In genomic region chr14:69716483-69717187, GRCh38 we compare ENCODE assay signal across 8 cellular contexts. TPM values are rescaled to one million over a fixed set of nuclear protein-coding genes. Genes with fewer than 3 reads are reported as not detected.
DNase-seq lines count a peak whose midpoint lies in the region; ATAC-seq and TF ChIP-seq lines count a peak whose summit lies in the region.

No MANE protein-coding gene starts in this region.

- H3K36me3 Mint-ChIP-seq in activated CD8-positive, alpha-beta memory T cell treated with anti-CD3 and anti-CD28 coated beads, Interleukin-2, amount 10 ng/mL, durations not matched to agents 7 days and 5 days = peaks cover 30% of the 10 kb centered on the region
- H3K36me3 Mint-ChIP-seq in activated T-cell treated with anti-CD3 and anti-CD28 coated beads, Interleukin-2, amount 50 U/mL, for 4 hours (ENCODE audit: insufficient read depth) = peaks cover 16% of the 10 kb centered on the region
- peaks cover 40% of the 10 kb centered on the region for H3K36me3 Mint-ChIP-seq in stimulated activated memory B cell treated with anti-CD40 and anti-IgM and Interleukin-4, amounts not matched to agents 10 μg/mL and 1 μg/mL and 100 μg/mL, for 72 hours

- peak overlapping the region; percentile 45 for H3K4me3 Mint-ChIP-seq in activated CD8-positive, alpha-beta memory T cell treated with anti-CD3 and anti-CD28 coated beads, Interleukin-2, amount 10 ng/mL, durations not matched to agents 7 days and 5 days
- no peak overlapping the region for H3K4me3 Mint-ChIP-seq in activated T-cell treated with anti-CD3 and anti-CD28 coated beads, Interleukin-2, amount 50 U/mL, for 4 hours
- no peak overlapping the region for H3K4me3 Mint-ChIP-seq in stimulated activated memory B cell treated with anti-CD40 and anti-IgM and Interleukin-4, amounts not matched to agents 10 μg/mL and 1 μg/mL and 100 μg/mL, for 72 hours

- no peaks in the 10 kb centered on the region for H3K9me3 Mint-ChIP-seq in activated CD8-positive, alpha-beta memory T cell treated with anti-CD3 and anti-CD28 coated beads, Interleukin-2, amount 10 ng/mL, durations not matched to agents 7 days and 5 days (ENCODE audit: low read depth)
- H3K9me3 Mint-ChIP-seq in activated T-cell treated with anti-CD3 and anti-CD28 coated beads, Interleukin-2, amount 50 U/mL, for 4 hours = no peaks in the 10 kb centered on the region
- H3K9me3 Mint-ChIP-seq in stimulated activated memory B cell treated with anti-CD40 and anti-IgM and Interleukin-4, amounts not matched to agents 10 μg/mL and 1 μg/mL and 100 μg/mL, for 72 hours = no peaks in the 10 kb centered on the region

- CTCF ChIA-PET in activated CD8-positive, alpha-beta memory T cell treated with anti-CD3 and anti-CD28 coated beads, Interleukin-2, amount 10 ng/mL, durations not matched to agents 7 days and 5 days (lab: Charles Lee) = interaction anchor here (0.9 to 3.8 kb wide), 9 partner anchors 10 to 123 kb away, joined by 3 to 24 read pairs (median 5); no protein-coding TSS in a partner anchor

- H3K27me3 Mint-ChIP-seq in activated CD8-positive, alpha-beta memory T cell treated with anti-CD3 and anti-CD28 coated beads, Interleukin-2, amount 10 ng/mL, durations not matched to agents 7 days and 5 days = no peaks in the 10 kb centered on the region
- no peaks in the 10 kb centered on the region for H3K27me3 Mint-ChIP-seq in activated T-cell treated with anti-CD3 and anti-CD28 coated beads, Interleukin-2, amount 50 U/mL, for 4 hours (ENCODE audit: low read depth)
- no peaks in the 10 kb centered on the region for H3K27me3 Mint-ChIP-seq in stimulated activated memory B cell treated with anti-CD40 and anti-IgM and Interleukin-4, amounts not matched to agents 10 μg/mL and 1 μg/mL and 100 μg/mL, for 72 hours

- DNase-seq in activated CD8-positive, alpha-beta memory T cell treated with anti-CD3 and anti-CD28 coated beads, Interleukin-2, amount 10 ng/mL, durations not matched to agents 7 days and 5 days = peak; percentile 91
- DNase-seq in activated CD8-positive, alpha-beta memory T cell treated with anti-CD3 and anti-CD28 coated beads for 24 hours = no peak
- peak; percentile 20 for DNase-seq in activated T-cell treated with anti-CD3 and anti-CD28 coated beads, Interleukin-2, amount 50 U/mL, for 4 hours
- DNase-seq in foreskin keratinocyte = peak; percentile 93 to 97
- no peak for DNase-seq in islet precursor cell
- no peak for DNase-seq in medulla oblongata (ENCODE audit: extremely low spot score)

- peak; percentile 77 for TF ChIP-seq CTCF in foreskin keratinocyte (conservative IDR thresholded peaks at IDR 0.05)

- peak overlapping the region; percentile 74 for H3K27ac ChIP-seq in foreskin keratinocyte

- peaks cover 26% of the 10 kb centered on the region for H3K4me1 ChIP-seq in foreskin keratinocyte

- peak overlapping the region; percentile 89 for H3K27ac Mint-ChIP-seq in activated CD8-positive, alpha-beta memory T cell treated with anti-CD3 and anti-CD28 coated beads, Interleukin-2, amount 10 ng/mL, durations not matched to agents 7 days and 5 days
- H3K27ac Mint-ChIP-seq in stimulated activated memory B cell treated with anti-CD40 and anti-IgM and Interleukin-4, amounts not matched to agents 10 μg/mL and 1 μg/mL and 100 μg/mL, for 72 hours = peak overlapping the region; percentile 33

- no peaks in the 10 kb centered on the region for H3K27me3 ChIP-seq in foreskin keratinocyte

- peak; percentile 87 for ATAC-seq in activated CD8-positive, alpha-beta memory T cell treated with anti-CD3 and anti-CD28 coated beads, Interleukin-2, amount 10 ng/mL, durations not matched to agents 7 days and 5 days
- peak; percentile 66 to 71 for ATAC-seq in activated T-cell treated with anti-CD3 and anti-CD28 coated beads, Interleukin-2, amount 50 U/mL, for 4 hours
- peak; percentile 81 for ATAC-seq in foreskin keratinocyte
- no peak for ATAC-seq in stimulated activated memory B cell treated with anti-CD40 and anti-IgM and Interleukin-4, amounts not matched to agents 10 μg/mL and 1 μg/mL and 100 μg/mL, for 72 hours
- ATAC-seq in GM19395 (IDR thresholded peaks at IDR 0.05; ENCODE audit: unreplicated experiment) = no peak

- peaks cover 72% of the 10 kb centered on the region for H3K4me1 Mint-ChIP-seq in activated CD8-positive, alpha-beta memory T cell treated with anti-CD3 and anti-CD28 coated beads, Interleukin-2, amount 10 ng/mL, durations not matched to agents 7 days and 5 days
- H3K4me1 Mint-ChIP-seq in activated T-cell treated with anti-CD3 and anti-CD28 coated beads, Interleukin-2, amount 50 U/mL, for 4 hours (ENCODE audit: low read depth) = peaks cover 42% of the 10 kb centered on the region
- peaks cover 32% of the 10 kb centered on the region for H3K4me1 Mint-ChIP-seq in stimulated activated memory B cell treated with anti-CD40 and anti-IgM and Interleukin-4, amounts not matched to agents 10 μg/mL and 1 μg/mL and 100 μg/mL, for 72 hours

RNA-seq across cellular contexts. Expression of gene SRSF5, which starts 50.3 kb away (rescaled TPM):
- 100 to 1,000 TPM; 335 to 407 TPM for total RNA-seq in activated CD8-positive, alpha-beta memory T cell treated with anti-CD3 and anti-CD28 coated beads, Interleukin-2, amount 10 ng/mL, durations not matched to agents 7 days and 5 days
- total RNA-seq in activated T-cell treated with anti-CD3 and anti-CD28 coated beads, Interleukin-2, amount 50 U/mL, for 4 hours = 100 to 1,000 TPM; 321 to 342 (median 325) TPM
- total RNA-seq in foreskin keratinocyte = 178 and 184 TPM in 2 replicates
- 176 and 181 TPM in 2 replicates for polyA plus RNA-seq in foreskin keratinocyte

Comparison
In these comparisons a context has a peak if more than half of its experiments do, and no peak if none do; other contexts are left out.
1. DNase-seq: peak in activated CD8-positive, alpha-beta memory T cell treated with anti-CD3 and anti-CD28 coated beads, Interleukin-2, amount 10 ng/mL, durations not matched to agents 7 days and 5 days (single experiment), activated T-cell treated with anti-CD3 and anti-CD28 coated beads, Interleukin-2, amount 50 U/mL, for 4 hours (single experiment) and foreskin keratinocyte (2 of 2); none in activated CD8-positive, alpha-beta memory T cell treated with anti-CD3 and anti-CD28 coated beads for 24 hours (single experiment), islet precursor cell (single experiment) and medulla oblongata (single experiment).
2. ATAC-seq: peak in activated CD8-positive, alpha-beta memory T cell treated with anti-CD3 and anti-CD28 coated beads, Interleukin-2, amount 10 ng/mL, durations not matched to agents 7 days and 5 days (single experiment), activated T-cell treated with anti-CD3 and anti-CD28 coated beads, Interleukin-2, amount 50 U/mL, for 4 hours (2 of 2) and foreskin keratinocyte (single experiment); none in stimulated activated memory B cell treated with anti-CD40 and anti-IgM and Interleukin-4, amounts not matched to agents 10 μg/mL and 1 μg/mL and 100 μg/mL, for 72 hours (single experiment) and GM19395 (single experiment).